Comparison of ENCODE assay signal across 8 cellular contexts in the genomic region with DNA sequence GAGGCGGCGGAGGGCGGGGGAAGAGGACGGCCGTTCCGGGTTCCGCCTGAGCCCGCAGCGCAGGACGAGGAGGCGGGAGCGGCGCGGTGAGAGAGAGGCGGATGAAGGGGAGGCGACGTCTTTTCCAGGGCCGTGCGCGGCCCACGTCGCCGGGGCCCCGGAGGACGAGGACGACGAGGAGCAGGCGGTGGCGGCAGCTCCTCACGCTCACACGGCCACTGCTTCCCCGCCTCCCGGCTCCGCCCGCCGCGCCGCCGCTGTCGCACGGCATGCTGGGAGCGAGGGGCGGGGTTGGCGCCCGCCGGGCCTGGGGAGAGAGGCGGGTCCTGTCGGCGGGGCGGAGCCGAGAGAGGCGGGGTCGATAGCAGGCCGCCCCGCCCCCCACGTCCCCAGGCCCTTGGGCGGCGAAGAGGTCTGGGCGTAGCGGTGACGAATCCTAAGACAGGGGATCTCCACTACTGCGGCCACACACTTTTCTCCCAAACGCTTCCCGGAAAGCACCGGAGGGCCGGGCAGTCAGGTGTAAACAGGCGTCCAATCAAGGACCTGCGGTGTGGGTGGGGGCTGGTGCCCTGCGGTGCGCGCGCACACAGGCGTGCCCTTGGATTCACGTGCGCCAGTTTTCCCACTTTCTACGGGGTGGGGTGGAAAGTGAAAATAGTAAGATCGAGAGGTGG. TPM values are rescaled to one million over a fixed set of nuclear protein-coding genes. Genes with fewer than 3 reads are reported as not detected.
DNase-seq lines count a peak whose midpoint lies in the region; ATAC-seq and TF ChIP-seq lines count a peak whose summit lies in the region.
"Not testable (repeated sequence)": the region's sequence is repeated elsewhere in the genome, so short reads cannot be mapped to it uniquely, and the experiment has no call there.

A gene (minus strand): TSS at position 220 of the 677 bp plus-strand sequence. CDS start 367 bp downstream, outside the sequence.

- peaks cover 31% of the 10 kb centered on the region for H3K4me1 ChIP-seq in suprapubic skin

- under 1% methylated on average over 27 of the region's 77 CpGs for WGBS in suprapubic skin

- not testable (repeated sequence) for H3K9me3 ChIP-seq in suprapubic skin

- not testable (repeated sequence) for TF ChIP-seq CTCF in GM10266 (IDR thresholded peaks at IDR 0.05; ENCODE audit: control insufficient read depth, insufficient read depth, low read depth, missing control alignments); suprapubic skin (IDR thresholded peaks at IDR 0.05)

- not testable (repeated sequence) for TF ChIP-seq EP300 in suprapubic skin (IDR thresholded peaks at IDR 0.05)

- H3K27ac Mint-ChIP-seq in activated naive CD4-positive, alpha-beta T cell treated with anti-CD3 and anti-CD28 coated beads, Interleukin-2, amount 50 U/mL, for 72 hours, result peak within 1 kb of the TSS; percentile 98 to 99

- peak; percentile 64 to 69 for TF ChIP-seq POLR2A in suprapubic skin (IDR thresholded peaks at IDR 0.05)

- H3K36me3 ChIP-seq in suprapubic skin, result not testable (repeated sequence)

- not testable (repeated sequence) for H3K9me3 Mint-ChIP-seq in activated naive CD4-positive, alpha-beta T cell treated with anti-CD3 and anti-CD28 coated beads, Interleukin-2, amount 50 U/mL, for 72 hours

- ATAC-seq in HG02623 (IDR thresholded peaks at IDR 0.05; ENCODE audit: unreplicated experiment), result peak; percentile 77
- peak; percentile 88 to 97 for ATAC-seq in activated naive CD4-positive, alpha-beta T cell treated with anti-CD3 and anti-CD28 coated beads, Interleukin-2, amount 50 U/mL, for 72 hours

- H3K4me3 ChIP-seq in suprapubic skin, result peak within 1 kb of the TSS; percentile 84

- DNase-seq in GM10266 (ENCODE audit: extremely low spot score) (peak; percentile 90), NCI-H1092 treated with DMSO at 0.1 percent for 48 hours (lab: John Stamatoyannopoulos, UW) (peak; percentile 89), SKM-1 (lab: John Stamatoyannopoulos, UW; ENCODE audit: unreplicated experiment) (peak; percentile 52), glomerular endothelial cell (ENCODE audit: extremely low read depth, low read depth, low spot score) (peak; percentile 36), occipital lobe (lab: John Stamatoyannopoulos, UW) (peak; percentile 81), suprapubic skin (ENCODE audit: low spot score in 2 of 2) (peak; percentile 94 to 96)
- DNase-seq in activated naive CD4-positive, alpha-beta T cell treated with anti-CD3 and anti-CD28 coated beads, Interleukin-2, amount 50 U/mL, for 72 hours (ENCODE audit: low spot score in 2 of 2), result peak; percentile 97 to 100

- not testable (repeated sequence) for H3K27me3 ChIP-seq in suprapubic skin

- peak within 1 kb of the TSS; percentile 98 for H3K27ac ChIP-seq in suprapubic skin

- H3K36me3 Mint-ChIP-seq in activated naive CD4-positive, alpha-beta T cell treated with anti-CD3 and anti-CD28 coated beads, Interleukin-2, amount 50 U/mL, for 72 hours, result peaks cover 7 to 25% of the 10 kb centered on the region in 2 donors

RNA-seq across cellular contexts. Expression of the gene that starts here (rescaled TPM):
- total RNA-seq in activated naive CD4-positive, alpha-beta T cell treated with anti-CD3 and anti-CD28 coated beads, Interleukin-2, amount 50 U/mL, for 72 hours, result 100 to 1,000 TPM; 181 to 216 TPM
- total RNA-seq in glomerular endothelial cell, result 53.0 and 76.7 TPM in 2 replicates
- 110 TPM for total RNA-seq in occipital lobe
- 100 to 1,000 TPM; 132 to 446 (median 158) TPM for total RNA-seq in suprapubic skin

Comparison
In these comparisons a context has a peak if more than half of its experiments do, and no peak if none do; other contexts are left out.
1. Peak in every context shown above with its lines: DNase-seq, ATAC-seq, H3K4me3 ChIP-seq and H3K27ac ChIP-seq.
2. DNase-seq: peak in every context shown above with its lines; median percentile 98 in activated naive CD4-positive, alpha-beta T cell treated with anti-CD3 and anti-CD28 coated beads, Interleukin-2, amount 50 U/mL, for 72 hours; 95 in suprapubic skin; 90 in GM10266; 89 in NCI-H1092 treated with DMSO at 0.1 percent for 48 hours; 81 in occipital lobe; 52 in SKM-1; 36 in glomerular endothelial cell.